ENCODE assay signal across 25 cellular contexts in the genomic region with DNA sequence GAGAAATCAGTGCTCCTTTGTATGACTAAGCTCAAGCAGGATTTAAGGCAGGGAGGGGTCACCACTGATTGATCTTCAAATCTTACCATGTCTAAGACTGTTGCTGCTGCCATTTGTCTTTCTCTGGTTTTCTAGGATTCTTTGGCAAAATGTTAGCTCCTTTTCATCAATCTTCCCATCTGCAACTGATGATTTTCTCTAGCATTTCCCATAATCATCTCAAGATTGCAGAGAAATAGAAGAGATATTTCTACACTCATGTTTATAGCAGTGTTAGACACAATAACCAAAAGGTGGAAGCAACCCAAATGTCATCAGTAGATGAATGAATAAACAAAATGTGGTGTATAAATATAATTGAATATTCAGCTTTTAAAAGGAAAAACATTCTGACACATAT.
"Had no signal": no experiment of that assay in that cellular context is flagged by ENCODE, and none has a peak within 500 bp of the region (broad histone marks: within the 10 kb centered on the region; RNA-seq: fewer than 3 reads in every experiment).

No MANE protein-coding gene starts in this region.

- H3K9me3 Mint-ChIP-seq: naive thymus-derived CD4-positive, alpha-beta T cell; natural killer cell treated with Interleukin-12 subunit alpha and Interleukin-12 subunit beta and Interleukin-15 and Interleukin-18, amount 100 ng/mL, for 72 hours; stimulated activated naive B cell treated with anti-CD40 and anti-IgM and Interleukin-4, amounts not matched to agents 10 μg/mL and 1 μg/mL and 100 μg/mL, for 72 hours; stimulated activated naive CD8-positive, alpha-beta T cell treated with anti-CD3 and anti-CD28 coated beads, Interleukin-15, Interleukin-2, amounts not matched to agents 100 ng/mL and 50 ng/mL, for 24 hours had no signal

- H3K27ac ChIP-seq: hepatocyte, left ventricle myocardium inferior, ovary, right atrium auricular region, right lobe of liver, suprapubic skin, thoracic aorta, tibial artery, upper lobe of right lung, uterus had no signal

- H3K4me1 ChIP-seq: left ventricle myocardium inferior, right lobe of liver, upper lobe of right lung had no signal

- H3K36me3 Mint-ChIP-seq: natural killer cell treated with Interleukin-12 subunit alpha and Interleukin-12 subunit beta and Interleukin-15 and Interleukin-18, amount 100 ng/mL, for 72 hours had no signal

- H3K9me3 ChIP-seq: left ventricle myocardium inferior, mucosa of descending colon, ovary, right atrium auricular region, right lobe of liver, suprapubic skin, thoracic aorta, tibial artery, upper lobe of right lung, uterus had no signal

- H3K4me2 ChIP-seq: hepatocyte, smooth muscle cell had no signal

- H3K4me3 Mint-ChIP-seq: naive thymus-derived CD4-positive, alpha-beta T cell; natural killer cell treated with Interleukin-12 subunit alpha and Interleukin-12 subunit beta and Interleukin-15 and Interleukin-18, amount 100 ng/mL, for 72 hours; stimulated activated naive B cell treated with anti-CD40 and anti-IgM and Interleukin-4, amounts not matched to agents 10 μg/mL and 1 μg/mL and 100 μg/mL, for 72 hours; stimulated activated naive CD8-positive, alpha-beta T cell treated with anti-CD3 and anti-CD28 coated beads, Interleukin-15, Interleukin-2, amounts not matched to agents 100 ng/mL and 50 ng/mL, for 24 hours had no signal

- H3K4me3 ChIP-seq: hepatocyte, left ventricle myocardium inferior, lung, mucosa of descending colon, ovary, right atrium auricular region, right lobe of liver, smooth muscle cell, suprapubic skin, thoracic aorta, tibial artery, upper lobe of right lung, uterus had no signal

- H3K79me2 ChIP-seq: hepatocyte had no signal

- H3K27me3 Mint-ChIP-seq: naive thymus-derived CD4-positive, alpha-beta T cell; natural killer cell treated with Interleukin-12 subunit alpha and Interleukin-12 subunit beta and Interleukin-15 and Interleukin-18, amount 100 ng/mL, for 72 hours; progenitor cell of endocrine pancreas; stimulated activated naive B cell treated with anti-CD40 and anti-IgM and Interleukin-4, amounts not matched to agents 10 μg/mL and 1 μg/mL and 100 μg/mL, for 72 hours; stimulated activated naive CD8-positive, alpha-beta T cell treated with anti-CD3 and anti-CD28 coated beads, Interleukin-15, Interleukin-2, amounts not matched to agents 100 ng/mL and 50 ng/mL, for 24 hours had no signal

- DNase-seq: islet precursor cell; left ventricle myocardium inferior; mesendoderm; midbrain; mucosa of descending colon; naive thymus-derived CD4-positive, alpha-beta T cell; ovary; right lobe of liver; stimulated activated CD4-positive, alpha-beta T cell treated with anti-CD3 and anti-CD28 coated beads, Interleukin-15, amount 100 ng/mL, for 24 hours; stimulated activated CD4-positive, alpha-beta T cell treated with anti-CD3 and anti-CD28 coated beads, Interleukin-2, amount 100 ng/mL, for 24 hours; stimulated activated CD4-positive, alpha-beta T cell treated with anti-CD3 and anti-CD28 coated beads, Interleukin-4, amount 100 ng/mL, for 1 hour; stimulated activated naive B cell treated with anti-CD40 and anti-IgM and Interleukin-4, amounts not matched to agents 10 μg/mL and 1 μg/mL and 100 μg/mL, for 72 hours; tibial artery; trophoblast cell; upper lobe of right lung; uterus had no signal

- H3K27ac Mint-ChIP-seq: naive thymus-derived CD4-positive, alpha-beta T cell; natural killer cell treated with Interleukin-12 subunit alpha and Interleukin-12 subunit beta and Interleukin-15 and Interleukin-18, amount 100 ng/mL, for 72 hours; progenitor cell of endocrine pancreas; stimulated activated naive B cell treated with anti-CD40 and anti-IgM and Interleukin-4, amounts not matched to agents 10 μg/mL and 1 μg/mL and 100 μg/mL, for 72 hours; stimulated activated naive CD8-positive, alpha-beta T cell treated with anti-CD3 and anti-CD28 coated beads, Interleukin-15, Interleukin-2, amounts not matched to agents 100 ng/mL and 50 ng/mL, for 24 hours had no signal

- ATAC-seq: mucosa of descending colon; naive thymus-derived CD4-positive, alpha-beta T cell; natural killer cell treated with Interleukin-12 subunit alpha and Interleukin-12 subunit beta and Interleukin-15 and Interleukin-18, amount 100 ng/mL, for 72 hours; right lobe of liver; stimulated activated naive B cell treated with anti-CD40 and anti-IgM and Interleukin-4, amounts not matched to agents 10 μg/mL and 1 μg/mL and 100 μg/mL, for 72 hours; upper lobe of right lung had no signal

- H3K27me3 ChIP-seq: hepatocyte, ovary, right atrium auricular region, right lobe of liver, suprapubic skin, tibial artery, upper lobe of right lung, uterus had no signal

- H3K36me3 ChIP-seq: left ventricle myocardium inferior, ovary, right atrium auricular region, right lobe of liver, suprapubic skin, thoracic aorta, tibial artery, upper lobe of right lung, uterus had no signal

- H2AFZ ChIP-seq: hepatocyte had no signal
